In the genomic region with DNA sequence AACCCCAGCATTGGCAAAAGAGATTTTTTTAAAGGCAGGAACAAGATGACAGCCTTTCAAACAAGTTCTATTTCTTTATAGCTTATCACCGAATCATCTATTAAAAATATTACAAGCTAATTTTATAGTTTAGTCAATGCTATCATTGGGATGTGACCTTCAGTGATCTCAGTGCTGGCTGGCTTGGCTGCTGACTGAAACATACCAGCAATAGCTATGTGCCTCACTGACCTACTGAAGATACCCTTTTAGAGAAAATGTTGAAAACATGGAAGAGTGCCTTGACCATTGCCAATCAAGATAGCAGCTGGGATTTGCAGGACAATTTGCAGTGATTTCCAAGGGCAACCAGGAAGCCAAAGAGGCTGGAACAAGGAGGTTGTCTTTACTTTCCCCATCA, we compare ENCODE assay signal across 29 cellular contexts. TPM values are rescaled to one million over a fixed set of nuclear protein-coding genes. Genes with fewer than 3 reads are reported as not detected.
"Had no signal": no experiment of that assay in that cellular context is flagged by ENCODE, and none has a peak within 500 bp of the region (broad histone marks: within the 10 kb centered on the region; RNA-seq: fewer than 3 reads in every experiment).

No MANE protein-coding gene starts in this region.

- H3K9me3 ChIP-seq: esophagus muscularis mucosa, gastrocnemius medialis had no signal

- H3K36me3 ChIP-seq: brain microvascular endothelial cell, esophagus muscularis mucosa, gastrocnemius medialis had no signal

- H3K4me1 ChIP-seq: esophagus muscularis mucosa, foreskin keratinocyte, gastrocnemius medialis had no signal

- DNase-seq: activated CD4-positive, alpha-beta memory T cell treated with anti-CD3 and anti-CD28 coated beads, Interleukin-2, amount 10 ng/mL, durations not matched to agents 7 days and 5 days; activated CD4-positive, alpha-beta T cell treated with anti-CD3 and anti-CD28 coated beads for 1 hour; activated CD4-positive, alpha-beta T cell treated with anti-CD3 and anti-CD28 coated beads for 4 hours; activated CD4-positive, alpha-beta T cell treated with anti-CD3 and anti-CD28 coated beads, Interleukin-2, amount 10 ng/mL, durations not matched to agents 7 days and 5 days; activated CD4-positive, alpha-beta T cell treated with anti-CD3 and anti-CD28 coated beads, Interleukin-2, amount 50 U/mL, for 4 hours; activated CD8-positive, alpha-beta memory T cell treated with anti-CD3 and anti-CD28 coated beads, Interleukin-2, amount 50 U/mL, for 48 hours; activated gamma-delta T cell; activated naive CD4-positive, alpha-beta T cell; activated naive CD4-positive, alpha-beta T cell treated with anti-CD3 and anti-CD28 coated beads, Interleukin-2, amount 10 ng/mL, durations not matched to agents 7 days and 5 days; activated naive CD8-positive, alpha-beta T cell treated with anti-CD3 and anti-CD28 coated beads, Interleukin-2, amount 10 ng/mL, durations not matched to agents 7 days and 5 days; activated T-cell treated with anti-CD3 and anti-CD28 coated beads for 4 hours; activated T-cell treated with anti-CD3 and anti-CD28 coated beads, Interleukin-2, amount 50 U/mL, for 24 hours; activated T-cell treated with anti-CD3 and anti-CD28 coated beads, Interleukin-2, amount 50 U/mL, for 72 hours; amniotic stem cell; anterior cingulate cortex; brain microvascular endothelial cell; cortex of kidney; dermis blood vessel endothelial cell; effector CD4-positive, alpha-beta T cell; effector memory CD8-positive, alpha-beta T cell; erythroblast; foreskin keratinocyte; gastrocnemius medialis; glutamatergic neuron; T-helper 2 cell had no signal

- H3K27me3 ChIP-seq: brain microvascular endothelial cell, esophagus muscularis mucosa, foreskin keratinocyte, gastrocnemius medialis had no signal

- H3K4me3 ChIP-seq: esophagus muscularis mucosa, gastrocnemius medialis had no signal

- ATAC-seq: activated naive CD4-positive, alpha-beta T cell treated with anti-CD3 and anti-CD28 coated beads, Interleukin-2, amount 50 U/mL, for 72 hours; activated T-cell treated with anti-CD3 and anti-CD28 coated beads, Interleukin-2, amount 50 U/mL, for 72 hours; effector memory CD8-positive, alpha-beta T cell; foreskin keratinocyte; gastrocnemius medialis; WTC11 had no signal

- H3K27ac ChIP-seq: brain microvascular endothelial cell, esophagus muscularis mucosa, foreskin keratinocyte, gastrocnemius medialis had no signal

RNA-seq across cellular contexts. Expression of a gene that starts 44.0 kb away (rescaled TPM):
- total RNA-seq: activated CD4-positive, alpha-beta memory T cell treated with anti-CD3 and anti-CD28 coated beads, Interleukin-2, amount 10 ng/mL, durations not matched to agents 7 days and 5 days; activated CD4-positive, alpha-beta T cell treated with anti-CD3 and anti-CD28 coated beads, Interleukin-2, amount 10 ng/mL, durations not matched to agents 7 days and 5 days; activated naive CD4-positive, alpha-beta T cell treated with anti-CD3 and anti-CD28 coated beads, Interleukin-2, amount 50 U/mL, for 72 hours; activated naive CD8-positive, alpha-beta T cell treated with anti-CD3 and anti-CD28 coated beads, Interleukin-2, amount 10 ng/mL, durations not matched to agents 7 days and 5 days; activated T-cell treated with anti-CD3 and anti-CD28 coated beads, Interleukin-2, amount 50 U/mL, for 72 hours; T-helper 1 cell treated with Interleukin-12 subunit alpha and Interleukin-12 subunit beta and Interleukin-4 antibody, amounts not matched to agents 30 ng/mL and 1 ng/mL, for 36 hours had no signal
